Comparison of ENCODE assay signal across 2 cellular contexts in genomic region chr1:180926164-180926981, GRCh38.
TF ChIP-seq lines count a peak whose summit lies in the region.

No MANE protein-coding gene starts in this region.

TF ChIP-seq in GM12878, 131 proteins besides CTCF, POLR2A, EP300 and RAD21:
- no peak for TF ChIP-seq MAX (IDR thresholded peaks at IDR 0.05; ENCODE audit: low read depth, low read length)
- TF ChIP-seq, protein P1, sequence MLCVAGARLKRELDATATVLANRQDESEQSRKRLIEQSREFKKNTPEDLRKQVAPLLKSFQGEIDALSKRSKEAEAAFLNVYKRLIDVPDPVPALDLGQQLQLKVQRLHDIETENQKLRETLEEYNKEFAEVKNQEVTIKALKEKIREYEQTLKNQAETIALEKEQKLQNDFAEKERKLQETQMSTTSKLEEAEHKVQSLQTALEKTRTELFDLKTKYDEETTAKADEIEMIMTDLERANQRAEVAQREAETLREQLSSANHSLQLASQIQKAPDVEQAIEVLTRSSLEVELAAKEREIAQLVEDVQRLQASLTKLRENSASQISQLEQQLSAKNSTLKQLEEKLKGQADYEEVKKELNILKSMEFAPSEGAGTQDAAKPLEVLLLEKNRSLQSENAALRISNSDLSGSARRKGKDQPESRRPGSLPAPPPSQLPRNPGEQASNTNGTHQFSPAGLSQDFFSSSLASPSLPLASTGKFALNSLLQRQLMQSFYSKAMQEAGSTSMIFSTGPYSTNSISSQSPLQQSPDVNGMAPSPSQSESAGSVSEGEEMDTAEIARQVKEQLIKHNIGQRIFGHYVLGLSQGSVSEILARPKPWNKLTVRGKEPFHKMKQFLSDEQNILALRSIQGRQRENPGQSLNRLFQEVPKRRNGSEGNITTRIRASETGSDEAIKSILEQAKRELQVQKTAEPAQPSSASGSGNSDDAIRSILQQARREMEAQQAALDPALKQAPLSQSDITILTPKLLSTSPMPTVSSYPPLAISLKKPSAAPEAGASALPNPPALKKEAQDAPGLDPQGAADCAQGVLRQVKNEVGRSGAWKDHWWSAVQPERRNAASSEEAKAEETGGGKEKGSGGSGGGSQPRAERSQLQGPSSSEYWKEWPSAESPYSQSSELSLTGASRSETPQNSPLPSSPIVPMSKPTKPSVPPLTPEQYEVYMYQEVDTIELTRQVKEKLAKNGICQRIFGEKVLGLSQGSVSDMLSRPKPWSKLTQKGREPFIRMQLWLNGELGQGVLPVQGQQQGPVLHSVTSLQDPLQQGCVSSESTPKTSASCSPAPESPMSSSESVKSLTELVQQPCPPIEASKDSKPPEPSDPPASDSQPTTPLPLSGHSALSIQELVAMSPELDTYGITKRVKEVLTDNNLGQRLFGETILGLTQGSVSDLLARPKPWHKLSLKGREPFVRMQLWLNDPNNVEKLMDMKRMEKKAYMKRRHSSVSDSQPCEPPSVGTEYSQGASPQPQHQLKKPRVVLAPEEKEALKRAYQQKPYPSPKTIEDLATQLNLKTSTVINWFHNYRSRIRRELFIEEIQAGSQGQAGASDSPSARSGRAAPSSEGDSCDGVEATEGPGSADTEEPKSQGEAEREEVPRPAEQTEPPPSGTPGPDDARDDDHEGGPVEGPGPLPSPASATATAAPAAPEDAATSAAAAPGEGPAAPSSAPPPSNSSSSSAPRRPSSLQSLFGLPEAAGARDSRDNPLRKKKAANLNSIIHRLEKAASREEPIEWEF (IDR thresholded peaks at IDR 0.05; ENCODE audit: insufficient replicate concordance, low read depth, low read length) = no peak
- no peak for TF ChIP-seq SP1 (IDR thresholded peaks at IDR 0.05; ENCODE audit: low read depth, low read length)
- TF ChIP-seq ZBED1 (IDR thresholded peaks at IDR 0.05; ENCODE audit: borderline replicate concordance) = no peak
- TF ChIP-seq GABPA (IDR thresholded peaks at IDR 0.05; ENCODE audit: low read depth) = no peak
- no peak for TF ChIP-seq JUNB (IDR thresholded peaks at IDR 0.05)

TF ChIP-seq in HepG2, 621 proteins besides CTCF, POLR2A, EP300 and RAD21 (continued from another document):
- 0 out of 2 replicates have a peak, but pooled peaks have one; percentile 68 for TF ChIP-seq FOXO4 (CRISPR knock-in tag; conservative IDR thresholded peaks at IDR 0.05)
- peak; percentile 37; the same call in 1 of the 2 replicates for TF ChIP-seq ZNF558 (CRISPR knock-in tag; IDR thresholded peaks at IDR 0.05; ENCODE audit: borderline replicate concordance)
- TF ChIP-seq, protein P2, sequence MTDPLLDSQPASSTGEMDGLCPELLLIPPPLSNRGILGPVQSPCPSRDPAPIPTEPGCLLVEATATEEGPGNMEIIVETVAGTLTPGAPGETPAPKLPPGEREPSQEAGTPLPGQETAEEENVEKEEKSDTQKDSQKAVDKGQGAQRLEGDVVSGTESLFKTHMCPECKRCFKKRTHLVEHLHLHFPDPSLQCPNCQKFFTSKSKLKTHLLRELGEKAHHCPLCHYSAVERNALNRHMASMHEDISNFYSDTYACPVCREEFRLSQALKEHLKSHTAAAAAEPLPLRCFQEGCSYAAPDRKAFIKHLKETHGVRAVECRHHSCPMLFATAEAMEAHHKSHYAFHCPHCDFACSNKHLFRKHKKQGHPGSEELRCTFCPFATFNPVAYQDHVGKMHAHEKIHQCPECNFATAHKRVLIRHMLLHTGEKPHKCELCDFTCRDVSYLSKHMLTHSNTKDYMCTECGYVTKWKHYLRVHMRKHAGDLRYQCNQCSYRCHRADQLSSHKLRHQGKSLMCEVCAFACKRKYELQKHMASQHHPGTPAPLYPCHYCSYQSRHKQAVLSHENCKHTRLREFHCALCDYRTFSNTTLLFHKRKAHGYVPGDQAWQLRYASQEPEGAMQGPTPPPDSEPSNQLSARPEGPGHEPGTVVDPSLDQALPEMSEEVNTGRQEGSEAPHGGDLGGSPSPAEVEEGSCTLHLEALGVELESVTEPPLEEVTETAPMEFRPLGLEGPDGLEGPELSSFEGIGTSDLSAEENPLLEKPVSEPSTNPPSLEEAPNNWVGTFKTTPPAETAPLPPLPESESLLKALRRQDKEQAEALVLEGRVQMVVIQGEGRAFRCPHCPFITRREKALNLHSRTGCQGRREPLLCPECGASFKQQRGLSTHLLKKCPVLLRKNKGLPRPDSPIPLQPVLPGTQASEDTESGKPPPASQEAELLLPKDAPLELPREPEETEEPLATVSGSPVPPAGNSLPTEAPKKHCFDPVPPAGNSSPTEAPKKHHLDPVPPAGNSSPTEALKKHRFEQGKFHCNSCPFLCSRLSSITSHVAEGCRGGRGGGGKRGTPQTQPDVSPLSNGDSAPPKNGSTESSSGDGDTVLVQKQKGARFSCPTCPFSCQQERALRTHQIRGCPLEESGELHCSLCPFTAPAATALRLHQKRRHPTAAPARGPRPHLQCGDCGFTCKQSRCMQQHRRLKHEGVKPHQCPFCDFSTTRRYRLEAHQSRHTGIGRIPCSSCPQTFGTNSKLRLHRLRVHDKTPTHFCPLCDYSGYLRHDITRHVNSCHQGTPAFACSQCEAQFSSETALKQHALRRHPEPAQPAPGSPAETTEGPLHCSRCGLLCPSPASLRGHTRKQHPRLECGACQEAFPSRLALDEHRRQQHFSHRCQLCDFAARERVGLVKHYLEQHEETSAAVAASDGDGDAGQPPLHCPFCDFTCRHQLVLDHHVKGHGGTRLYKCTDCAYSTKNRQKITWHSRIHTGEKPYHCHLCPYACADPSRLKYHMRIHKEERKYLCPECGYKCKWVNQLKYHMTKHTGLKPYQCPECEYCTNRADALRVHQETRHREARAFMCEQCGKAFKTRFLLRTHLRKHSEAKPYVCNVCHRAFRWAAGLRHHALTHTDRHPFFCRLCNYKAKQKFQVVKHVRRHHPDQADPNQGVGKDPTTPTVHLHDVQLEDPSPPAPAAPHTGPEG (CRISPR knock-in tag; IDR thresholded peaks at IDR 0.05) = no peak
- no peak for TF ChIP-seq ZNF777 (CRISPR knock-in tag; IDR thresholded peaks at IDR 0.05)
- TF ChIP-seq ZNF720 (CRISPR knock-in tag; IDR thresholded peaks at IDR 0.05) = no peak
- TF ChIP-seq FOXK2 (IDR thresholded peaks at IDR 0.05) = no peak
- TF ChIP-seq, protein P3, sequence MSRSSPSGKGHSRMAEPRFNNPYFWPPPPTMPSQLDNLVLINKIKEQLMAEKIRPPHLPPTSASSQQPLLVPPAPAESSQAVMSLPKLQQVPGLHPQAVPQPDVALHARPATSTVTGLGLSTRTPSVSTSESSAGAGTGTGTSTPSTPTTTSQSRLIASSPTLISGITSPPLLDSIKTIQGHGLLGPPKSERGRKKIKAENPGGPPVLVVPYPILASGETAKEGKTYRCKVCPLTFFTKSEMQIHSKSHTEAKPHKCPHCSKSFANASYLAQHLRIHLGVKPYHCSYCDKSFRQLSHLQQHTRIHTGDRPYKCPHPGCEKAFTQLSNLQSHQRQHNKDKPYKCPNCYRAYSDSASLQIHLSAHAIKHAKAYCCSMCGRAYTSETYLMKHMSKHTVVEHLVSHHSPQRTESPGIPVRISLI (CRISPR knock-in tag; IDR thresholded peaks at IDR 0.05; ENCODE audit: borderline replicate concordance) = peak; percentile 51; the same call in 1 of the 2 replicates
- TF ChIP-seq ZNF296 (CRISPR knock-in tag; conservative IDR thresholded peaks at IDR 0.05) = no peak
- TF ChIP-seq HNRNPL (IDR thresholded peaks at IDR 0.05; ENCODE audit: low read depth, low read length) = peak; percentile 79; the same call in 1 of the 2 replicates
- no peak for TF ChIP-seq ZNF101 (CRISPR knock-in tag; IDR thresholded peaks at IDR 0.05; ENCODE audit: borderline replicate concordance, low read depth)
- TF ChIP-seq ZNF350 (CRISPR knock-in tag; IDR thresholded peaks at IDR 0.05; ENCODE audit: borderline replicate concordance, low read depth) = no peak
- TF ChIP-seq ZBTB4 (CRISPR knock-in tag; IDR thresholded peaks at IDR 0.05; ENCODE audit: borderline replicate concordance) = no peak
- no peak for TF ChIP-seq BRD4 (CRISPR knock-in tag; IDR thresholded peaks at IDR 0.05)
- TF ChIP-seq, protein P4, sequence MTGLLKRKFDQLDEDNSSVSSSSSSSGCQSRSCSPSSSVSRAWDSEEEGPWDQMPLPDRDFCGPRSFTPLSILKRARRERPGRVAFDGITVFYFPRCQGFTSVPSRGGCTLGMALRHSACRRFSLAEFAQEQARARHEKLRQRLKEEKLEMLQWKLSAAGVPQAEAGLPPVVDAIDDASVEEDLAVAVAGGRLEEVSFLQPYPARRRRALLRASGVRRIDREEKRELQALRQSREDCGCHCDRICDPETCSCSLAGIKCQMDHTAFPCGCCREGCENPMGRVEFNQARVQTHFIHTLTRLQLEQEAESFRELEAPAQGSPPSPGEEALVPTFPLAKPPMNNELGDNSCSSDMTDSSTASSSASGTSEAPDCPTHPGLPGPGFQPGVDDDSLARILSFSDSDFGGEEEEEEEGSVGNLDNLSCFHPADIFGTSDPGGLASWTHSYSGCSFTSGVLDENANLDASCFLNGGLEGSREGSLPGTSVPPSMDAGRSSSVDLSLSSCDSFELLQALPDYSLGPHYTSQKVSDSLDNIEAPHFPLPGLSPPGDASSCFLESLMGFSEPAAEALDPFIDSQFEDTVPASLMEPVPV (CRISPR knock-in tag; IDR thresholded peaks at IDR 0.05) = no peak
- 0 out of 2 replicates have a peak, but pooled peaks have one; percentile 6 for TF ChIP-seq MED1 (CRISPR knock-in tag; IDR thresholded peaks at IDR 0.05)
- TF ChIP-seq ZNF430 (CRISPR knock-in tag; IDR thresholded peaks at IDR 0.05) = 0 out of 2 replicates have a peak, but pooled peaks have one; percentile 38
- peak; percentile 47; the same call in 1 of the 2 replicates for TF ChIP-seq ZNF512B (CRISPR knock-in tag; IDR thresholded peaks at IDR 0.05; ENCODE audit: borderline replicate concordance)
- peak; percentile 61; the same call in 1 of the 2 replicates for TF ChIP-seq KDM5B (CRISPR knock-in tag; IDR thresholded peaks at IDR 0.05; ENCODE audit: borderline replicate concordance)
- TF ChIP-seq ZFY (CRISPR knock-in tag; IDR thresholded peaks at IDR 0.05) = peak; percentile 17; the same call in 1 of the 2 replicates
- no peak for TF ChIP-seq TBL1XR1 (IDR thresholded peaks at IDR 0.05; ENCODE audit: borderline replicate concordance, low read length, partially characterized antibody)
- peak; percentile 89 for TF ChIP-seq ZNF263 (CRISPR knock-in tag; IDR thresholded peaks at IDR 0.05)
- no peak for TF ChIP-seq ZNF746 (CRISPR knock-in tag; IDR thresholded peaks at IDR 0.05)
